Comparison of ENCODE assay signal across 8 cellular contexts in genomic region chr4:40672528-40673522, GRCh38. TPM values are rescaled to one million over a fixed set of nuclear protein-coding genes. Genes with fewer than 3 reads are reported as not detected.
DNase-seq lines count a peak whose midpoint lies in the region; TF ChIP-seq lines count a peak whose summit lies in the region.

No MANE protein-coding gene starts in this region.

- H3K4me3 Mint-ChIP-seq in activated CD4-positive, alpha-beta T cell treated with anti-CD3 and anti-CD28 coated beads, Interleukin-2, amount 10 ng/mL, durations not matched to agents 7 days and 5 days, result peak overlapping the region; percentile 11

- H3K4me1 Mint-ChIP-seq in activated CD4-positive, alpha-beta T cell treated with anti-CD3 and anti-CD28 coated beads, Interleukin-2, amount 10 ng/mL, durations not matched to agents 7 days and 5 days, result peaks cover 51% of the 10 kb centered on the region

- CTCF ChIA-PET in activated CD4-positive, alpha-beta T cell treated with anti-CD3 and anti-CD28 coated beads, Interleukin-2, amount 10 ng/mL, durations not matched to agents 7 days and 5 days (lab: Charles Lee), result interaction anchor here (0.6 to 2.6 kb wide), 15 partner anchors 7 to 356 kb away, joined by 3 to 13 read pairs (median 4); no protein-coding TSS in a partner anchor

- peaks cover 2% of the 10 kb centered on the region for H3K9me3 Mint-ChIP-seq in activated CD4-positive, alpha-beta T cell treated with anti-CD3 and anti-CD28 coated beads, Interleukin-2, amount 10 ng/mL, durations not matched to agents 7 days and 5 days

- no peak for TF ChIP-seq CTCF in fibroblast of mammary gland (conservative IDR thresholded peaks at IDR 0.05; ENCODE audit: control insufficient read depth, insufficient read depth, low read depth, low read length)

- no peak overlapping the region for H3K4me3 ChIP-seq in fibroblast of mammary gland (ENCODE audit: control insufficient read depth, low read depth, low read length)

- H3K36me3 Mint-ChIP-seq in activated CD4-positive, alpha-beta T cell treated with anti-CD3 and anti-CD28 coated beads, Interleukin-2, amount 10 ng/mL, durations not matched to agents 7 days and 5 days (ENCODE audit: low read depth), result peaks cover 11% of the 10 kb centered on the region

- DNase-seq in NCI-H524 (lab: John Stamatoyannopoulos, UW) (peak; percentile 28 to 35), NCI-H524 treated with DMSO at 0.1 percent for 48 hours (lab: John Stamatoyannopoulos, UW) (no peak), HCEC 1CT (peak; percentile 95), LoVo (ENCODE audit: low spot score) (peak; percentile 63), fibroblast of mammary gland (ENCODE audit: low read depth) (peak; percentile 99), pons (ENCODE audit: low spot score) (peak; percentile 34), NCI-H2029 treated with DMSO at 0.1 percent for 48 hours (lab: John Stamatoyannopoulos, UW) (no peak)
- DNase-seq in activated CD4-positive, alpha-beta T cell treated with anti-CD3 and anti-CD28 coated beads, Interleukin-2, amount 10 ng/mL, durations not matched to agents 7 days and 5 days, result peak; percentile 55

- peak overlapping the region; percentile 86 for H3K27ac Mint-ChIP-seq in activated CD4-positive, alpha-beta T cell treated with anti-CD3 and anti-CD28 coated beads, Interleukin-2, amount 10 ng/mL, durations not matched to agents 7 days and 5 days

- H3K27me3 Mint-ChIP-seq in activated CD4-positive, alpha-beta T cell treated with anti-CD3 and anti-CD28 coated beads, Interleukin-2, amount 10 ng/mL, durations not matched to agents 7 days and 5 days, result no peaks in the 10 kb centered on the region

- POLR2A ChIA-PET in activated CD4-positive, alpha-beta T cell treated with anti-CD3 and anti-CD28 coated beads, Interleukin-2, amount 10 ng/mL, durations not matched to agents 7 days and 5 days (lab: Charles Lee), result interaction anchor here (0.6 to 1.0 kb wide), 2 partner anchors 16 to 221 kb away, joined by 3 to 6 read pairs; no protein-coding TSS in a partner anchor

RNA-seq across cellular contexts. Expression of gene RBM47, which starts 43.2 kb away (rescaled TPM):
- total RNA-seq in activated CD4-positive, alpha-beta T cell treated with anti-CD3 and anti-CD28 coated beads, Interleukin-2, amount 10 ng/mL, durations not matched to agents 7 days and 5 days, result 1 to 10 TPM in 1 of 2 experiments, under 1 TPM in 1; 0.92 to 1.0 TPM

Comparison
In these comparisons a context has a peak if more than half of its experiments do, and no peak if none do; other contexts are left out.
1. DNase-seq: peak in NCI-H524 (2 of 2), HCEC 1CT (single experiment), LoVo (single experiment), activated CD4-positive, alpha-beta T cell treated with anti-CD3 and anti-CD28 coated beads, Interleukin-2, amount 10 ng/mL, durations not matched to agents 7 days and 5 days (single experiment), fibroblast of mammary gland (single experiment) and pons (single experiment); none in NCI-H524 treated with DMSO at 0.1 percent for 48 hours (single experiment) and NCI-H2029 treated with DMSO at 0.1 percent for 48 hours (single experiment).